Comparison of ENCODE assay signal across 17 cellular contexts in the genomic region with DNA sequence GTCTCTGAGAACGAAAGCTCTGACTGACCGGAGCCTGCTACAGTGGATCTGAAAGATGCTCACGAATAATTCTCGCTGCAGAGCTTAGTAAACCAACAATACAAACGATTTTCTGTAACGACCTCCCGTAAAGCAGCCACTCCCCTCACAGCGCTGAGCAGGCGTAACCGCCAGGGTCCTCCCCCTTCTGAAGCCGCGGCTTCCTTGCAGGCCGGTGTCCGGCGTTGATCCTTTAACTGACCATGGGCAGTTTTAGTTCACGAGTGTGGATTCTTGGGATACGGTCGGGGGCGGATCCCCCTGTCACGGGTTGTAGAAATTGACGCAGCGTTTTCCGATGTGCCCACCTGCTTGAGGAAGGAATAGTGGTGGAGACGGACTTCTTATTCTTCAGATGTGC.
"Had no signal": no experiment of that assay in that cellular context is flagged by ENCODE, and none has a peak within 500 bp of the region (broad histone marks: within the 10 kb centered on the region; RNA-seq: fewer than 3 reads in every experiment).

No MANE protein-coding gene starts in this region.

- H3K9me3 Mint-ChIP-seq: brain; dendritic cell treated with granulocyte-macrophage colony-stimulating factor and Interleukin-4, amounts not matched to agents 40 ng/mL and 50 ng/mL, for 4 days; effector memory CD8-positive, alpha-beta T cell had no signal

- DNase-seq: activated CD4-positive, alpha-beta memory T cell treated with anti-CD3 and anti-CD28 coated beads for 36 hours; activated CD4-positive, alpha-beta T cell treated with anti-CD3 and anti-CD28 coated beads for 36 hours; activated gamma-delta T cell; activated naive CD8-positive, alpha-beta T cell treated with anti-CD3 and anti-CD28 coated beads, Interleukin-2, amount 10 ng/mL, durations not matched to agents 7 days and 5 days; activated T-cell treated with anti-CD3 and anti-CD28 coated beads, Interleukin-2, amount 50 U/mL, for 48 hours; cerebellar nuclear complex; effector memory CD8-positive, alpha-beta T cell; head of caudate nucleus; stimulated activated CD4-positive, alpha-beta T cell treated with anti-CD3 and anti-CD28 coated beads, Interleukin-15, amount 100 ng/mL, for 24 hours; stimulated activated CD4-positive, alpha-beta T cell treated with anti-CD3 and anti-CD28 coated beads, Interleukin-4, amount 100 ng/mL, for 1 hour; tibial artery; uterus; WERI-Rb-1 had no signal

- H3K36me3 Mint-ChIP-seq: activated CD4-positive, alpha-beta memory T cell treated with anti-CD3 and anti-CD28 coated beads for 36 hours had no signal

- H3K36me3 ChIP-seq: uterus, WERI-Rb-1 had no signal

- H2AFZ ChIP-seq: parathyroid adenoma had no signal

- H3K27me3 Mint-ChIP-seq: activated CD4-positive, alpha-beta memory T cell treated with anti-CD3 and anti-CD28 coated beads for 36 hours; activated CD4-positive, alpha-beta T cell treated with anti-CD3 and anti-CD28 coated beads for 36 hours; activated naive CD8-positive, alpha-beta T cell treated with anti-CD3 and anti-CD28 coated beads, Interleukin-2, amount 10 ng/mL, durations not matched to agents 7 days and 5 days; brain; dendritic cell treated with granulocyte-macrophage colony-stimulating factor and Interleukin-4, amounts not matched to agents 40 ng/mL and 50 ng/mL, for 4 days; effector memory CD8-positive, alpha-beta T cell had no signal

- H3K4me3 ChIP-seq: tibial artery, uterus had no signal

- H3K27ac ChIP-seq: parathyroid adenoma, tibial artery, uterus, WERI-Rb-1 had no signal

- H3K4me1 ChIP-seq: tibial artery, uterus had no signal

- H3K27me3 ChIP-seq: tibial artery, uterus had no signal

- H3K4me3 Mint-ChIP-seq: activated CD4-positive, alpha-beta memory T cell treated with anti-CD3 and anti-CD28 coated beads for 36 hours; activated CD4-positive, alpha-beta T cell treated with anti-CD3 and anti-CD28 coated beads for 36 hours; activated naive CD8-positive, alpha-beta T cell treated with anti-CD3 and anti-CD28 coated beads, Interleukin-2, amount 10 ng/mL, durations not matched to agents 7 days and 5 days; brain; dendritic cell treated with granulocyte-macrophage colony-stimulating factor and Interleukin-4, amounts not matched to agents 40 ng/mL and 50 ng/mL, for 4 days had no signal

- H3K9ac ChIP-seq: parathyroid adenoma had no signal

- ATAC-seq: effector memory CD8-positive, alpha-beta T cell had no signal

- H3K79me2 ChIP-seq: parathyroid adenoma had no signal

- FAIRE-seq: frontal cortex had no signal

- H3K9me3 ChIP-seq: tibial artery, uterus had no signal
